11 cellular contexts compared by ENCODE assay signal in the genomic region with DNA sequence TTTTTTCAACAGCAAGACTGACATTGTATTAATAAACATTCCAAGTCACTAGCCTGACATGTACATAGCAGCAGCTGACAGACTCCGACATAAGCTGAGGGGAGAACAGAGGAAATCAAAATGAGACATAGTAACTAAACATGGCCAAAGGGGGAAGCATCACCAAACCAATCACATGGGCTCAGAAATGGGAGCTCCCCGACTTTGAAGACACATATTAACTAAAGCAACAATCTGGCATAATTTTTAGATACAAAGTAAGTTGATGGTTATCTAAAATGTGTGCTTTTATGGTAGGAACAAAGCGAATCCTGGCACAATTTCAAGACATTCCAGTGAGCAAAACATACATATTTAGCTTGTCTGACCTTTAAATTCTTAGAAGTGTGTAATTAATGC.
DNase-seq lines count a peak whose midpoint lies in the region; ATAC-seq and TF ChIP-seq lines count a peak whose summit lies in the region.
"Had no signal": no experiment of that assay in that cellular context is flagged by ENCODE, and none has a peak within 500 bp of the region (broad histone marks: within the 10 kb centered on the region; RNA-seq: fewer than 3 reads in every experiment).

No MANE protein-coding gene starts in this region.

- peaks cover 71% of the 10 kb centered on the region for H3K4me1 ChIP-seq in cardiac muscle cell (ENCODE audit: low read depth)

- DNase-seq in cardiac muscle cell (ENCODE audit: low read depth in 1 of 2, low spot score in 1 of 2): peak in 1 of 2 donors; percentile 43
- DNase-seq in cardiac septum (ENCODE audit: low spot score): no peak
- DNase-seq in fibroblast of mammary gland (ENCODE audit: low read depth): peak; percentile 20
- peak; percentile 33 for DNase-seq in myocyte (ENCODE audit: low read depth)
- DNase-seq in iPS-NIHi11 (ENCODE audit: low spot score): no peak
- DNase-seq in stimulated activated CD8-positive, alpha-beta memory T cell treated with anti-CD3 and anti-CD28 coated beads, Interleukin-4, amount 100 ng/mL, for 48 hours: no peak
- DNase-seq in NCI-H187 (lab: John Stamatoyannopoulos, UW): no peak
- DNase-seq: activated CD8-positive, alpha-beta memory T cell treated with anti-CD3 and anti-CD28 coated beads for 24 hours; activated naive CD4-positive, alpha-beta T cell treated with Interleukin-2 at 50 U/mL for 16 hours; T1000 had no signal

- no peaks in the 10 kb centered on the region for H3K9me3 ChIP-seq in cardiac muscle cell (ENCODE audit: low read depth)

- no peak for ATAC-seq in HG03025 (IDR thresholded peaks at IDR 0.05; ENCODE audit: low FRiP score, unreplicated experiment)

- TF ChIP-seq CTCF in cardiac muscle cell (IDR thresholded peaks at IDR 0.05; ENCODE audit: low read depth, low read length) (no peak), fibroblast of mammary gland (conservative IDR thresholded peaks at IDR 0.05; ENCODE audit: control insufficient read depth, insufficient read depth, low read depth, low read length) (no peak)

- intact Hi-C loops in cardiac septum (cut with DNase I): loop anchor here (10.0 kb wide), 1 partner anchor 675 kb away; no protein-coding TSS in a partner anchor

- peak overlapping the region; percentile 91 for H3K27ac ChIP-seq in cardiac muscle cell

- H3K27me3 ChIP-seq in cardiac muscle cell: no peaks in the 10 kb centered on the region

- H3K4me3 ChIP-seq in cardiac muscle cell (no peak overlapping the region), fibroblast of mammary gland (ENCODE audit: control insufficient read depth, low read depth, low read length) (no peak overlapping the region)

- no peaks in the 10 kb centered on the region for H3K36me3 ChIP-seq in cardiac muscle cell

Comparison
In these comparisons a context has a peak if more than half of its experiments do, and no peak if none do; other contexts are left out.
1. DNase-seq: peak in fibroblast of mammary gland (single experiment) and myocyte (single experiment); none in cardiac septum (single experiment), iPS-NIHi11 (single experiment), stimulated activated CD8-positive, alpha-beta memory T cell treated with anti-CD3 and anti-CD28 coated beads, Interleukin-4, amount 100 ng/mL, for 48 hours (single experiment) and NCI-H187 (0 of 2).